8 cellular contexts compared by ENCODE assay signal in the genomic region with DNA sequence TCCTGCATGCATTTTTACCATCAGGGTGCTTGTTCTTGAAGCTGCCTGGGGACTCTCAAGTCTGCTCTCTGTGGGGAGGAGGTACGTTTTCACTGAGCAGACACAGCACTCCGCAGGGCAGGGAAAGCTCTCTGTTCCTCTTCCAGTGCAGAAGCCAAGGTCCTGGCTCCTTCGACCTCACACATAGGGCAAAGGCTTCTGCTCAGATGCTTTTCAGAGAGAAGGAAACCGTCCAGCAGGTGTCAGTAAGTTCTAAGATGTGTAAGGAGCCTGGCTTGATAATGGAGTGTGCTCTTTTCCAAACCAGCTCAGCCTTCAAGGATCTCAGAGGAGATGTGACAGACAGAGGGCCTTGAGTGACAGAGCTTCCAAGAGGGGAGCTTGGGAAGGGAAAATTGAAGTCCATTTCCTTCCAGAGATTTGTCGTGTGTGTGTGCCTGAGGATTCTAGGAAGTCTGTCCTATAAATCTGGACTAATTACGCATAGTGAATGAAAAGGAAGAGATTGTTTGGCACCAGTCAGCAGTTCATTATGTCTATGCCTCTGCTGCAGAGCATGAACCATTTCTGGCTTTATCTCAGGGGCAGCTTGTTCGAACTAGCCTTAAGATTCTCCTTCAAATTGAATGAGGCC.
DNase-seq lines count a peak whose midpoint lies in the region; ATAC-seq and TF ChIP-seq lines count a peak whose summit lies in the region.

No MANE protein-coding gene starts in this region.

- H2AFZ ChIP-seq in parathyroid adenoma: peak overlapping the region; percentile 28

- no peak overlapping the region for H3K9ac ChIP-seq in parathyroid adenoma

- H3K4me3 ChIP-seq in NB4 (ENCODE audit: low read depth, low read length): no peak overlapping the region
- H3K4me3 ChIP-seq in SJSA1: no peak overlapping the region
- H3K4me3 ChIP-seq in fibroblast of the aortic adventitia (ENCODE audit: low read depth, low read length): no peak overlapping the region
- no peak overlapping the region for H3K4me3 ChIP-seq in parathyroid adenoma (ENCODE audit: low read depth, low read length)

- TF ChIP-seq POLR2A in NB4 (IDR thresholded peaks at IDR 0.05; ENCODE audit: extremely low read depth, insufficient read length): no peak

- ATAC-seq in GM21528 (IDR thresholded peaks at IDR 0.05; ENCODE audit: low FRiP score, unreplicated experiment) (peak; percentile 61), HG02642 (IDR thresholded peaks at IDR 0.05; ENCODE audit: poor library complexity, unreplicated experiment) (no peak)

- no peaks in the 10 kb centered on the region for H3K9me3 ChIP-seq in SJSA1 (replicated peaks)
- no peaks in the 10 kb centered on the region for H3K9me3 ChIP-seq in parathyroid adenoma (ENCODE audit: control insufficient read depth, low read length)

- H3K79me2 ChIP-seq in parathyroid adenoma: no peaks in the 10 kb centered on the region

- H3K36me3 ChIP-seq in SJSA1: no peaks in the 10 kb centered on the region
- H3K36me3 ChIP-seq in parathyroid adenoma (ENCODE audit: control insufficient read depth, insufficient read depth, low read length): no peaks in the 10 kb centered on the region

- H3K27me3 ChIP-seq in SJSA1 (replicated peaks) (no peaks in the 10 kb centered on the region; the same call in 1 of the 2 replicates), parathyroid adenoma (ENCODE audit: control insufficient read depth, insufficient read depth, low read length) (no peaks in the 10 kb centered on the region)

- H3K27ac ChIP-seq in SJSA1: no peak overlapping the region
- no peak overlapping the region for H3K27ac ChIP-seq in parathyroid adenoma

- H3K4me1 ChIP-seq in SJSA1 (replicated peaks) (no peaks in the 10 kb centered on the region), parathyroid adenoma (no peaks in the 10 kb centered on the region)

- H3K4me2 ChIP-seq in parathyroid adenoma (ENCODE audit: low read length): no peak overlapping the region

- peak; percentile 89 for DNase-seq in DMS53 (lab: John Stamatoyannopoulos, UW)
- peak; percentile 79 for DNase-seq in NB4 (ENCODE audit: low read depth)
- DNase-seq in SJSA1 (ENCODE audit: low read depth in 1 of 2, low spot score in 2 of 2): peak; percentile 47 to 50
- DNase-seq in fibroblast of the aortic adventitia (ENCODE audit: low read depth): peak; percentile 58
- no peak for DNase-seq in cortex of kidney (lab: John Stamatoyannopoulos, UW)

- peak; percentile 57 for TF ChIP-seq CTCF in NB4 (IDR thresholded peaks at IDR 0.05; ENCODE audit: low read depth, low read length)
- peak; percentile 34 for TF ChIP-seq CTCF in fibroblast of the aortic adventitia (IDR thresholded peaks at IDR 0.05; ENCODE audit: insufficient read depth, low read length)
- TF ChIP-seq CTCF in parathyroid adenoma (IDR thresholded peaks at IDR 0.05): peak; percentile 39
